Comparison of ENCODE assay signal across 10 cellular contexts in genomic region chr11:84384637-84385227, GRCh38.
DNase-seq lines count a peak whose midpoint lies in the region; ATAC-seq and TF ChIP-seq lines count a peak whose summit lies in the region.
"Had no signal": no experiment of that assay in that cellular context is flagged by ENCODE, and none has a peak within 500 bp of the region (broad histone marks: within the 10 kb centered on the region; RNA-seq: fewer than 3 reads in every experiment).

No MANE protein-coding gene starts in this region.

- H3K4me1 ChIP-seq in mucosa of descending colon (ENCODE audit: low read depth): no peaks in the 10 kb centered on the region
- H3K4me1 ChIP-seq: BLaER1 treated with 17β-estradiol and CSF1 and Interleukin-3, amounts not matched to agents 10 nM and 100 nM had no signal

- H3K36me3 ChIP-seq in mucosa of descending colon (ENCODE audit: low read depth): no peaks in the 10 kb centered on the region
- H3K36me3 ChIP-seq: BLaER1 treated with 17β-estradiol and CSF1 and Interleukin-3, amounts not matched to agents 10 nM and 100 nM had no signal

- TF ChIP-seq CTCF in RWPE1 (conservative IDR thresholded peaks at IDR 0.05; ENCODE audit: low read depth): peak; percentile 72
- TF ChIP-seq CTCF in dorsolateral prefrontal cortex (IDR thresholded peaks at IDR 0.05 in 54 of 56, conservative IDR thresholded peaks at IDR 0.05 in 2 of 56; ENCODE audit: low read depth in 1 of 56, partially characterized antibody in 56 of 56): peak; percentile 30 to 96 (median 87)
- TF ChIP-seq CTCF in mucosa of descending colon (IDR thresholded peaks at IDR 0.05): peak; percentile 33

- H3K4me3 ChIP-seq in dorsolateral prefrontal cortex: no peak overlapping the region
- H3K4me3 ChIP-seq in mucosa of descending colon: no peak overlapping the region
- H3K4me3 ChIP-seq: BLaER1 treated with 17β-estradiol and CSF1 and Interleukin-3, amounts not matched to agents 10 nM and 100 nM had no signal

- H3K27ac ChIP-seq in RWPE1 (no peak overlapping the region), dorsolateral prefrontal cortex (peak overlapping the region in 40 of 59 donors; percentile 1 to 74 (median 41))
- H3K27ac ChIP-seq: BLaER1 treated with 17β-estradiol and CSF1 and Interleukin-3, amounts not matched to agents 10 nM and 100 nM had no signal

- CTCF ChIA-PET in RWPE1 (lab: Yijun Ruan, JAX): interaction anchor here (0.6 to 0.9 kb wide), 4 partner anchors 16 to 886 kb away, joined by 3 to 4 read pairs (median 3); no protein-coding TSS in a partner anchor

- ATAC-seq in GM18867 (IDR thresholded peaks at IDR 0.05; ENCODE audit: unreplicated experiment) (peak; percentile 84), HG03457 (IDR thresholded peaks at IDR 0.05; ENCODE audit: unreplicated experiment) (peak; percentile 66), mucosa of descending colon (peak; percentile 41), HG03097 (IDR thresholded peaks at IDR 0.05; ENCODE audit: low FRiP score, unreplicated experiment) (no peak)
- ATAC-seq: activated naive CD4-positive, alpha-beta T cell treated with anti-CD3 and anti-CD28 coated beads, Interleukin-2, amount 50 U/mL, for 72 hours had no signal

- no peaks in the 10 kb centered on the region for H3K27me3 ChIP-seq in dorsolateral prefrontal cortex
- H3K27me3 ChIP-seq: BLaER1 treated with 17β-estradiol and CSF1 and Interleukin-3, amounts not matched to agents 10 nM and 100 nM had no signal

- no peaks in the 10 kb centered on the region for H3K9me3 ChIP-seq in mucosa of descending colon
- H3K9me3 ChIP-seq: BLaER1 treated with 17β-estradiol and CSF1 and Interleukin-3, amounts not matched to agents 10 nM and 100 nM had no signal

- intact Hi-C loops in dorsolateral prefrontal cortex (cut with DNase I): loop anchor here (5.0 to 10.0 kb wide), 4 partner anchors 110 to 550 kb away; no protein-coding TSS in a partner anchor
- intact Hi-C loops in mucosa of descending colon (cut with DNase I, micrococcal nuclease): loop anchor here in 1 of 2 donors (10.0 kb wide), 1 partner anchor 690 kb away; no protein-coding TSS in a partner anchor

- peak; percentile 31 to 77 (median 55) for DNase-seq in NCI-H1417 (lab: John Stamatoyannopoulos, UW)
- no peak for DNase-seq in NCI-H1417 treated with DMSO at 0.1 percent for 48 hours (lab: John Stamatoyannopoulos, UW)
- peak; percentile 32 for DNase-seq in RWPE1 (ENCODE audit: low spot score)
- peak in 7 of 10 donors; percentile 38 to 81 (median 55) for DNase-seq in dorsolateral prefrontal cortex
- peak in 1 of 3 donors; percentile 66 for DNase-seq in mucosa of descending colon

- POLR2A ChIA-PET in RWPE1 (lab: Yijun Ruan, JAX; ENCODE audit: low non-redundant PET): no interaction called here

Comparison
In these comparisons a context has a peak if more than half of its experiments do, and no peak if none do; other contexts are left out.
1. CTCF ChIP-seq: peak in every context shown above with its lines; median percentile 87 in dorsolateral prefrontal cortex; 72 in RWPE1; 33 in mucosa of descending colon.